8 cellular contexts compared by ENCODE assay signal in the genomic region with DNA sequence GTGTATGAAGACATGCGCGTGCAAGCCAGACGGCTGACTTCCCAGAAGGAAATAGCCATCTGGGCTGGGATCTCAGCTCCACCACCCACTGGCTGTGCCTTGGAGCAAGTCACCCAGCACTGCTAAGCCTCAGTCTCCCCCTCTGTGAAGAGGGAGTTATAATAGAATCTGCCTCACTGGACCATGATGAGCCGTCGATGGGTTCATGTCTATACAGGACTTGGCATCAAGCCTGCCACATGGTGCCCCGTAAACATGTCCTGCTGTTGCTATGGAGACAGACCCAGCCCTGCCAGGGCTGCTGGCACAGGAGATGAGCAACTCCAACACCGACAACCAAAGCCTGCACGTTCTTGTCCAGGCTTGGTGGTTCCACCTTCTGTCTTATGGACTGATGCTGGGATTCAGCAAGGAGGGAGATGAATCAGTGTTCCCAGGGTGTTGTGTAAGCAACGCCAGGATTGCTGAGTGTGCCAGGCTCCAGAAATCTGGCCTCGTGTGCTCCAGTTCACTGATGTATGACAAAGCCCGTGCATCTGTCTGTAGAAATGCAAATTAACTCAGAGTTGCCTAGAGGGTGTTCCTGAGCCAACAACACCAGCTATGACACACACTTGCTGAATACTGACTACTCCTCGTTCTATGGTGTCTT. TPM values are rescaled to one million over a fixed set of nuclear protein-coding genes. Genes with fewer than 3 reads are reported as not detected.
DNase-seq lines count a peak whose midpoint lies in the region; ATAC-seq and TF ChIP-seq lines count a peak whose summit lies in the region.

No MANE protein-coding gene starts in this region.

- TF ChIP-seq POLR2A in esophagus squamous epithelium (IDR thresholded peaks at IDR 0.05) (no peak), sigmoid colon (IDR thresholded peaks at IDR 0.05) (no peak)

- DNase-seq in DMS 273 (lab: John Stamatoyannopoulos, UW; ENCODE audit: unreplicated experiment) = peak; percentile 97
- peak; percentile 75 for DNase-seq in NCI-H510A treated with DMSO at 0.1 percent for 48 hours (lab: John Stamatoyannopoulos, UW)
- DNase-seq in esophagus squamous epithelium (lab: John Stamatoyannopoulos, UW) = no peak
- DNase-seq in superior temporal gyrus (ENCODE audit: extremely low spot score) = peak; percentile 76
- DNase-seq in stimulated activated CD4-positive, alpha-beta T cell treated with anti-CD3 and anti-CD28 coated beads, Interleukin-12 subunit alpha, Interleukin-12 subunit beta, amount 100 ng/mL, for 4 hours = no peak
- DNase-seq in sigmoid colon = no peak

- ATAC-seq in GM18873 (IDR thresholded peaks at IDR 0.05; ENCODE audit: low FRiP score, unreplicated experiment) (peak; percentile 92), HG03039 (IDR thresholded peaks at IDR 0.05; ENCODE audit: unreplicated experiment) (peak; percentile 85)

- H3K4me1 ChIP-seq in esophagus squamous epithelium (peaks cover 10 to 70% (median 26%) of the 10 kb centered on the region in 3 donors), sigmoid colon (no peaks in the 10 kb centered on the region)

- WGBS in esophagus squamous epithelium, 2 donors = 28 to 43% methylated on average over 7 to 9 of the region's 12 CpGs
- WGBS in sigmoid colon, 2 donors = 33 to 54% methylated on average over 12 of the region's 12 CpGs

- no peak for TF ChIP-seq EP300 in sigmoid colon (IDR thresholded peaks at IDR 0.05)

- no peak for TF ChIP-seq CTCF in esophagus squamous epithelium (IDR thresholded peaks at IDR 0.05)
- no peak for TF ChIP-seq CTCF in sigmoid colon (IDR thresholded peaks at IDR 0.05)

- H3K4me3 ChIP-seq in esophagus squamous epithelium (no peak overlapping the region), sigmoid colon (no peak overlapping the region)

- H3K27ac ChIP-seq in esophagus squamous epithelium = peak overlapping the region; percentile 72 to 89 (median 82)
- H3K27ac ChIP-seq in sigmoid colon = peak overlapping the region in 1 of 4 donors; percentile 20

- H3K9me3 ChIP-seq in esophagus squamous epithelium (no peaks in the 10 kb centered on the region), sigmoid colon (no peaks in the 10 kb centered on the region)

- no peaks in the 10 kb centered on the region for H3K27me3 ChIP-seq in esophagus squamous epithelium
- no peaks in the 10 kb centered on the region for H3K27me3 ChIP-seq in sigmoid colon

- peaks cover 0 to 13% (median 0%) of the 10 kb centered on the region in 3 donors for H3K36me3 ChIP-seq in esophagus squamous epithelium
- no peaks in the 10 kb centered on the region for H3K36me3 ChIP-seq in sigmoid colon

- intact Hi-C loops in esophagus squamous epithelium (cut with DNase I) (no loop called here), sigmoid colon (cut with DNase I) (no loop called here)

RNA-seq across cellular contexts. Expression of a gene that starts 5.6 kb away (rescaled TPM):
- total RNA-seq in esophagus squamous epithelium (100 to 1,000 TPM; 132 to 352 (median 320) TPM), sigmoid colon (not detected)
- polyA plus RNA-seq in sigmoid colon = 100 to 1,000 TPM; 293 to 652 (median 324) TPM

RNA-seq across cellular contexts. Expression of a gene that starts 15.2 kb away (rescaled TPM):
- total RNA-seq in esophagus squamous epithelium (10 to 100 TPM in 3 of 4 donors, 1 to 10 TPM in 1; 6.7 to 15.0 (median 12.2) TPM), sigmoid colon (1 to 10 TPM in 1 of 4 donors, under 1 TPM in 3; 0.27 to 3.0 (median 0.34) TPM)
- polyA plus RNA-seq in sigmoid colon = 10 to 100 TPM in 1 of 3 donors, 1 to 10 TPM in 2; 2.4 to 26.6 (median 6.2) TPM

RNA-seq across cellular contexts. Expression of a gene that starts 39.9 kb away (rescaled TPM):
- total RNA-seq in esophagus squamous epithelium (100 to 1,000 TPM; 137 to 289 (median 182) TPM), sigmoid colon (100 to 1,000 TPM; 140 to 212 (median 186) TPM)
- 100 to 1,000 TPM; 277 to 618 (median 342) TPM for polyA plus RNA-seq in sigmoid colon

RNA-seq across cellular contexts. Expression of a gene that starts 46.2 kb away (rescaled TPM):
- not detected for total RNA-seq in esophagus squamous epithelium
- total RNA-seq in sigmoid colon = not detected
- under 1 TPM in 1 of 3 donors, not detected in 2; 0.03 TPM for polyA plus RNA-seq in sigmoid colon

Comparison
In these comparisons a context has a peak if more than half of its experiments do, and no peak if none do; other contexts are left out.
1. DNase-seq: peak in DMS 273 (single experiment), NCI-H510A treated with DMSO at 0.1 percent for 48 hours (single experiment) and superior temporal gyrus (single experiment); none in esophagus squamous epithelium (single experiment), stimulated activated CD4-positive, alpha-beta T cell treated with anti-CD3 and anti-CD28 coated beads, Interleukin-12 subunit alpha, Interleukin-12 subunit beta, amount 100 ng/mL, for 4 hours (single experiment) and sigmoid colon (single experiment).
2. RNA of a gene that starts 5.6 kb away (total RNA-seq): 132 to 352 TPM in esophagus squamous epithelium; not detected in sigmoid colon; every median in the first group is over 100 times any median in the second.